ENCODE assay signal across 8 cellular contexts in genomic region chr1:77219166-77219887, GRCh38. TPM values are rescaled to one million over a fixed set of nuclear protein-coding genes. Genes with fewer than 3 reads are reported as not detected.
DNase-seq lines count a peak whose midpoint lies in the region; ATAC-seq, FAIRE-seq and TF ChIP-seq lines count a peak whose summit lies in the region.

PIGK (minus strand) TSS chr1:77219430; CDS start chr1:77219402, 28 bp downstream.

- intact Hi-C loops in left colon (cut with DNase I, micrococcal nuclease): no loop called here

- H3K36me3 ChIP-seq in BJ (ENCODE audit: control insufficient read depth, insufficient read depth, low read length): no peaks in the 10 kb centered on the region

- no peaks in the 10 kb centered on the region for H3K27me3 Mint-ChIP-seq in activated CD4-positive, alpha-beta T cell treated with anti-CD3 and anti-CD28 coated beads, Interleukin-2, amount 10 ng/mL, durations not matched to agents 7 days and 5 days

- H3K27ac Mint-ChIP-seq in activated CD4-positive, alpha-beta T cell treated with anti-CD3 and anti-CD28 coated beads, Interleukin-2, amount 10 ng/mL, durations not matched to agents 7 days and 5 days: peak within 1 kb of the TSS; percentile 96

- no peaks in the 10 kb centered on the region for H3K27me3 ChIP-seq in BJ (ENCODE audit: control insufficient read depth, insufficient read depth, low read length)

- H3K4me3 Mint-ChIP-seq in activated CD4-positive, alpha-beta T cell treated with anti-CD3 and anti-CD28 coated beads, Interleukin-2, amount 10 ng/mL, durations not matched to agents 7 days and 5 days: peak within 1 kb of the TSS; percentile 90

- peak within 1 kb of the TSS; percentile 94 for H3K4me3 ChIP-seq in BJ (ENCODE audit: low read depth, low read length)

- peak; percentile 88 for ATAC-seq in HG03457 (IDR thresholded peaks at IDR 0.05; ENCODE audit: unreplicated experiment)
- ATAC-seq in left colon: peak; percentile 100

- FAIRE-seq in GM19239 (lab: Jason Lieb, UNC): peak; percentile 99

- H3K36me3 Mint-ChIP-seq in activated CD4-positive, alpha-beta T cell treated with anti-CD3 and anti-CD28 coated beads, Interleukin-2, amount 10 ng/mL, durations not matched to agents 7 days and 5 days (ENCODE audit: low read depth): peaks cover 16% of the 10 kb centered on the region

- CTCF ChIA-PET in BJ (lab: Yijun Ruan, JAX): interaction anchor here (0.8 to 2.0 kb wide), 5 partner anchors 12 to 317 kb away, joined by 3 to 9 read pairs (median 3); no protein-coding TSS in a partner anchor
- CTCF ChIA-PET in activated CD4-positive, alpha-beta T cell treated with anti-CD3 and anti-CD28 coated beads, Interleukin-2, amount 10 ng/mL, durations not matched to agents 7 days and 5 days (lab: Charles Lee): no interaction called here

- peaks cover 3% of the 10 kb centered on the region for H3K9me3 Mint-ChIP-seq in activated CD4-positive, alpha-beta T cell treated with anti-CD3 and anti-CD28 coated beads, Interleukin-2, amount 10 ng/mL, durations not matched to agents 7 days and 5 days

- peak; percentile 22 for DNase-seq in BJ (ENCODE audit: low read depth)
- peak; percentile 46 for DNase-seq in GM19239 (ENCODE audit: insufficient read length, low spot score)
- DNase-seq in NCI-H524 treated with DMSO at 0.1 percent for 48 hours (lab: John Stamatoyannopoulos, UW): peak; percentile 22
- peak; percentile 91 for DNase-seq in activated CD4-positive, alpha-beta T cell treated with anti-CD3 and anti-CD28 coated beads, Interleukin-2, amount 10 ng/mL, durations not matched to agents 7 days and 5 days
- DNase-seq in cortex of kidney (lab: John Stamatoyannopoulos, UW): peak; percentile 38
- DNase-seq in left colon: peak; percentile 88 to 93
- DNase-seq in stimulated activated CD4-positive, alpha-beta T cell treated with anti-CD3 and anti-CD28 coated beads, Interleukin-1b, Interleukin-23, amount 100 ng/mL, for 48 hours: peak; percentile 88

- peak; percentile 35; the same call in 1 of the 2 replicates for TF ChIP-seq CTCF in BJ (IDR thresholded peaks at IDR 0.05; ENCODE audit: insufficient read depth, low read depth, low read length)

- peaks cover 39% of the 10 kb centered on the region for H3K4me1 Mint-ChIP-seq in activated CD4-positive, alpha-beta T cell treated with anti-CD3 and anti-CD28 coated beads, Interleukin-2, amount 10 ng/mL, durations not matched to agents 7 days and 5 days

- POLR2A ChIA-PET in BJ (lab: Charles Lee): interaction anchor here (0.5 to 0.6 kb wide), 2 partner anchors 270 to 433 kb away, joined by 3 read pairs; no protein-coding TSS in a partner anchor
- POLR2A ChIA-PET in activated CD4-positive, alpha-beta T cell treated with anti-CD3 and anti-CD28 coated beads, Interleukin-2, amount 10 ng/mL, durations not matched to agents 7 days and 5 days (lab: Charles Lee): interaction anchor here (0.6 to 1.5 kb wide), 3 partner anchors 19 to 550 kb away, joined by 3 to 6 read pairs (median 4); no protein-coding TSS in a partner anchor

RNA-seq across cellular contexts. Expression of gene PIGK, which starts in this region (rescaled TPM):
- 12.7 and 33.1 TPM in 2 replicates for polyA plus RNA-seq in BJ (2011; rRNA removed)
- 7.0 and 10.5 TPM in 2 replicates for polyA minus RNA-seq in BJ (2011; rRNA and poly(A)+ RNA removed)
- 10 to 100 TPM; 24.3 to 34.9 TPM for total RNA-seq in activated CD4-positive, alpha-beta T cell treated with anti-CD3 and anti-CD28 coated beads, Interleukin-2, amount 10 ng/mL, durations not matched to agents 7 days and 5 days
- total RNA-seq in left colon: 10 to 100 TPM; 19.1 to 21.1 TPM

Comparison
In these comparisons a context has a peak if more than half of its experiments do, and no peak if none do; other contexts are left out.
1. Peak in every context shown above with its lines: DNase-seq, ATAC-seq and H3K4me3 ChIP-seq.
2. DNase-seq: peak in every context shown above with its lines; median percentile 91 in activated CD4-positive, alpha-beta T cell treated with anti-CD3 and anti-CD28 coated beads, Interleukin-2, amount 10 ng/mL, durations not matched to agents 7 days and 5 days; 90 in left colon; 88 in stimulated activated CD4-positive, alpha-beta T cell treated with anti-CD3 and anti-CD28 coated beads, Interleukin-1b, Interleukin-23, amount 100 ng/mL, for 48 hours; 46 in GM19239; 38 in cortex of kidney; 22 in BJ; 22 in NCI-H524 treated with DMSO at 0.1 percent for 48 hours.